Comparison of ENCODE assay signal across 8 cellular contexts in the genomic region with DNA sequence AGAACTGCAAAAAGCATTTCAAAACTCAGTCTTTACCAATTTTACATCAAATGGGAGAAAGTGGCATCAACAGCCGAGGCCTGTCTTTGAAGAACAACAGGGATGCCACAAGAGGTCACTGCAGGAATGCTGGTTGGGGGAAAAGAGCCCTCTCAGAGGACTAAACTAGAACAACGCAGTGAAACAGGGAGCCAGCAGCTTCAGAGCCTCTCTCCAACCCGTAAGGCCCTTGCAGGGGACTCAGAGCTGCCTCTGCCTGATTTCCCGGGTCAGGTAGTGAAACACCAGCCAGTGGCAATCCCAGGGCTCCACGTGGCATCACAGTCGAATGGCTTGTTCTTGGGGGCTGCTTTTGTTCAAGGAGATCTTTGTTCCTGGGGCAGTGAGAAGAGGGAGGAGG. TPM values are rescaled to one million over a fixed set of nuclear protein-coding genes. Genes with fewer than 3 reads are reported as not detected.
DNase-seq lines count a peak whose midpoint lies in the region; ATAC-seq and TF ChIP-seq lines count a peak whose summit lies in the region.

No MANE protein-coding gene starts in this region.

- H3K79me2 ChIP-seq in parathyroid adenoma: no peaks in the 10 kb centered on the region

- no peaks in the 10 kb centered on the region for H3K27me3 ChIP-seq in gastroesophageal sphincter
- H3K27me3 ChIP-seq in parathyroid adenoma (ENCODE audit: control insufficient read depth, insufficient read depth, low read length): no peaks in the 10 kb centered on the region

- no peak overlapping the region for H3K4me2 ChIP-seq in parathyroid adenoma (ENCODE audit: low read length)

- H3K36me3 ChIP-seq in gastroesophageal sphincter (no peaks in the 10 kb centered on the region), parathyroid adenoma (ENCODE audit: control insufficient read depth, insufficient read depth, low read length) (no peaks in the 10 kb centered on the region)

- TF ChIP-seq CTCF in LNCaP clone FGC (IDR thresholded peaks at IDR 0.05; ENCODE audit: control insufficient read depth, extremely low read depth, insufficient read depth): peak; percentile 90
- TF ChIP-seq CTCF in gastroesophageal sphincter (IDR thresholded peaks at IDR 0.05): peak; percentile 44 to 86 (median 78)
- TF ChIP-seq CTCF in parathyroid adenoma (IDR thresholded peaks at IDR 0.05): peak; percentile 42

- H3K4me3 ChIP-seq in LNCaP clone FGC (ENCODE audit: low read depth, low read length) (no peak overlapping the region), gastroesophageal sphincter (no peak overlapping the region), parathyroid adenoma (ENCODE audit: low read depth, low read length) (no peak overlapping the region)

- H3K9me3 ChIP-seq in gastroesophageal sphincter (no peaks in the 10 kb centered on the region), parathyroid adenoma (ENCODE audit: control insufficient read depth, low read length) (no peaks in the 10 kb centered on the region)

- TF ChIP-seq EP300 in gastroesophageal sphincter (IDR thresholded peaks at IDR 0.05): no peak

- TF ChIP-seq POLR2A in gastroesophageal sphincter (IDR thresholded peaks at IDR 0.05): no peak

- peak overlapping the region in 3 of 4 donors; percentile 39 to 64 (median 47) for H3K27ac ChIP-seq in gastroesophageal sphincter
- H3K27ac ChIP-seq in parathyroid adenoma: no peak overlapping the region

- WGBS in gastroesophageal sphincter (ENCODE audit: low coverage in 1 of 2), 2 donors: 0% methylated on average over 4 of the region's 6 CpGs; no CpG with 5 or more reads in 1 of the 2 donors

- ATAC-seq in gastroesophageal sphincter: peak; percentile 89

- H2AFZ ChIP-seq in parathyroid adenoma: no peak overlapping the region

- peak; percentile 25 for DNase-seq in SIG-M5 treated with dmso at 0.1 percent for 504 hours (lab: John Stamatoyannopoulos, UW; ENCODE audit: unreplicated experiment)
- no peak for DNase-seq in SIG-M5 (lab: John Stamatoyannopoulos, UW)
- DNase-seq in LNCaP clone FGC (ENCODE audit: low read depth): peak; percentile 19
- peak; percentile 66 for DNase-seq in SW480 (ENCODE audit: low spot score)
- no peak for DNase-seq in activated gamma-delta T cell (lab: John Stamatoyannopoulos, UW)
- DNase-seq in germinal center (ENCODE audit: low spot score): no peak

- no peak overlapping the region for H3K9ac ChIP-seq in parathyroid adenoma

- H3K4me1 ChIP-seq in gastroesophageal sphincter: peaks cover 0 to 36% (median 0%) of the 10 kb centered on the region in 3 donors
- no peaks in the 10 kb centered on the region for H3K4me1 ChIP-seq in parathyroid adenoma

RNA-seq across cellular contexts. Expression of a gene that starts 55.0 kb away (rescaled TPM):
- total RNA-seq in gastroesophageal sphincter: not detected

Comparison
In these comparisons a context has a peak if more than half of its experiments do, and no peak if none do; other contexts are left out.
1. DNase-seq: peak in SIG-M5 treated with dmso at 0.1 percent for 504 hours (single experiment), LNCaP clone FGC (single experiment) and SW480 (single experiment); none in SIG-M5 (single experiment), activated gamma-delta T cell (single experiment) and germinal center (single experiment).
2. Peak in every context shown above with its lines, with median percentiles within 50 percentile points of each other: CTCF ChIP-seq.